ENCODE assay signal across 13 cellular contexts in the genomic region with DNA sequence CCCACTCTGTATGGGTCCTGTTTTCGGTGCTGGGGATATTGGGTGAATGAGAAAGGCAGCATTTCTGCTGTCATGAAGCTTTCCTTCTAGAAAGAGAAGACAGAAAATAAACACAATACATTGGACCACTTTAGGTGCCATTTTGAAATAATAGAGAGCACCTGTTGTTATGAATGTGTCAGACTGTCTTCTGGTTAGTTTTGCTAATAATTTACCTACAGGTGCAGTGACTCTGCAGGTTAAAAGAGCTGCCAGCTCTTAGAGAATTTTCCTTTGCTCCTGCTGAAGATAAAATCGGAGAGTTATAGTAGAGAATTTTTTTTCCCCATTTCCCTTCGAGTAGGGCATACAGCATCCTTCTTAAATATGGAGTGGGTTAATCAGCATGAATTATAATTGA. TPM values are rescaled to one million over a fixed set of nuclear protein-coding genes. Genes with fewer than 3 reads are reported as not detected.
A peak's percentile ranks its signal among the peaks of the same experiment; 100 is the strongest.
DNase-seq lines count a peak whose midpoint lies in the region; ATAC-seq lines count a peak whose summit lies in the region.
"Had no signal": no experiment of that assay in that cellular context is flagged by ENCODE, and none has a peak within 500 bp of the region (broad histone marks: within the 10 kb centered on the region; RNA-seq: fewer than 3 reads in every experiment).

No MANE protein-coding gene starts in this region.

- DNase-seq in DMS53 (lab: John Stamatoyannopoulos, UW): peak; percentile 92
- DNase-seq in NCI-H1105 treated with DMSO at 0.1 percent for 48 hours (lab: John Stamatoyannopoulos, UW): peak; percentile 74
- DNase-seq in NCI-H774 (lab: John Stamatoyannopoulos, UW): peak; percentile 11
- peak; percentile 44 for DNase-seq in kidney tubule cell (ENCODE audit: low spot score)
- no peak for DNase-seq in HUDEP-2 (lab: John Stamatoyannopoulos, UW; ENCODE audit: unreplicated experiment in 76 of 76)
- no peak for DNase-seq in activated naive CD8-positive, alpha-beta T cell treated with anti-CD3 and anti-CD28 coated beads for 36 hours
- DNase-seq: ACHN; CD4-positive, alpha-beta memory T cell; H9; MM.1S; NCI-H2171 treated with DMSO at 0.1 percent for 48 hours had no signal

- no peak overlapping the region for H3K4me3 Mint-ChIP-seq in activated naive CD8-positive, alpha-beta T cell treated with anti-CD3 and anti-CD28 coated beads for 36 hours
- H3K4me3 Mint-ChIP-seq: B cell; CD4-positive, alpha-beta memory T cell; H9 had no signal

- no peaks in the 10 kb centered on the region for H3K4me1 Mint-ChIP-seq in activated naive CD8-positive, alpha-beta T cell treated with anti-CD3 and anti-CD28 coated beads for 36 hours
- H3K4me1 Mint-ChIP-seq: B cell; CD4-positive, alpha-beta memory T cell; H9 had no signal

- peaks cover 1% of the 10 kb centered on the region for H3K9me3 Mint-ChIP-seq in activated naive CD8-positive, alpha-beta T cell treated with anti-CD3 and anti-CD28 coated beads for 36 hours
- H3K9me3 Mint-ChIP-seq: CD4-positive, alpha-beta memory T cell had no signal

- H3K27ac Mint-ChIP-seq in activated naive CD8-positive, alpha-beta T cell treated with anti-CD3 and anti-CD28 coated beads for 36 hours: no peak overlapping the region
- H3K27ac Mint-ChIP-seq: B cell; CD4-positive, alpha-beta memory T cell; H9 had no signal

- no peak for ATAC-seq in GM21381 (IDR thresholded peaks at IDR 0.05; ENCODE audit: unreplicated experiment)

- no peaks in the 10 kb centered on the region for H3K36me3 Mint-ChIP-seq in activated naive CD8-positive, alpha-beta T cell treated with anti-CD3 and anti-CD28 coated beads for 36 hours
- H3K36me3 Mint-ChIP-seq: CD4-positive, alpha-beta memory T cell had no signal

- peaks cover 15% of the 10 kb centered on the region for H3K27me3 Mint-ChIP-seq in activated naive CD8-positive, alpha-beta T cell treated with anti-CD3 and anti-CD28 coated beads for 36 hours

RNA-seq across cellular contexts. Expression of a gene that starts 21.9 kb away (rescaled TPM):
- 10 to 100 TPM; 25.3 to 29.6 TPM for total RNA-seq in activated naive CD8-positive, alpha-beta T cell treated with anti-CD3 and anti-CD28 coated beads for 36 hours

Comparison
In these comparisons a context has a peak if more than half of its experiments do, and no peak if none do; other contexts are left out.
1. DNase-seq: peak in DMS53 (single experiment), NCI-H1105 treated with DMSO at 0.1 percent for 48 hours (single experiment), NCI-H774 (single experiment) and kidney tubule cell (single experiment); none in HUDEP-2 (0 of 76) and activated naive CD8-positive, alpha-beta T cell treated with anti-CD3 and anti-CD28 coated beads for 36 hours (single experiment).